In the genomic region with DNA sequence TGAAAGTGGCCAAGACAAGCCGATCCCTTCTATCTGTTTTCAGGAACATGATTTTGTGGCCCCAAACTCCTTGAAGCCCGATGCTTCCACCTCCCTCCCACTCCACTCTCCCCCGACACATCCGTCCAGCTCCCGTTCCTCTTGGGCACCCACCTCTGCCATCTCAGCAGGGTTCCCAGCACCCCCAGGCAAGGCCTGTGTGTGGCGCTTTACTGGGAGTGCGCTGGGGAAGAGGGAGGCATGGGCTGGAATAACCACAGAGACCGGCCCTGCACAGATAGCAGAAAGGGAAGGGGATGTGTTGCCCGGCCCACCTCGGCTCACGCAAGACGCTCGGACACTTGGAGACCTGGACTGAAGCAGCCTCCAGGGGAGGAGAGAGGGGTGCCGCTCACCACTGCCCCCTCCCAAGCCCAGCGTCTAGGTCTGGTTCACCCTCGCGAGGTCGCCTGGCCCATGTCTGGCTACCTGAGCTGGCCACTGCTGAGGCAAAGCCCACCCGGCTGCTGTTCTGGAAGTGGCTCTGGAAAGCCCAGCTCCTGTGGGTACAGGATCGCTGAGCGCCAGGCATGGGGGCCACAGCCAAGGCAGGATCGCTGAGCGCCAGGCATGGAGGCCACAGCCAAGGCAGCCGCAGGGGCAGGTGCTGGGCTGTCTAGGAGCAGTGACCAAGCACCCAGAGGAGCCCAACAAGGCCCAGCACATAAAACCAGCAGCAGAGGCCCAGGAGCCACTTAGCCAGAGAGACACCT, we compare ENCODE assay signal across 2 cellular contexts.
TF ChIP-seq lines count a peak whose summit lies in the region.

No MANE protein-coding gene starts in this region.

TF ChIP-seq in H1, 55 proteins besides CTCF, POLR2A, EP300 and RAD21:
- TF ChIP-seq CEBPB (IDR thresholded peaks at IDR 0.05; ENCODE audit: low read depth, low read length) (no peak), SP4 (IDR thresholded peaks at IDR 0.05; ENCODE audit: low read length) (no peak), TBP (IDR thresholded peaks at IDR 0.05; ENCODE audit: low read depth, low read length) (no peak)

TF ChIP-seq in HepG2, 621 proteins besides CTCF, POLR2A, EP300 and RAD21:
- no peak for TF ChIP-seq BRCA1 (CRISPR knock-in tag; IDR thresholded peaks at IDR 0.05)
- 0 out of 2 replicates have a peak, but pooled peaks have one; percentile 18 for TF ChIP-seq ZFX (CRISPR knock-in tag; IDR thresholded peaks at IDR 0.05; ENCODE audit: low read depth)
- TF ChIP-seq ARNTL (CRISPR knock-in tag; IDR thresholded peaks at IDR 0.05), result no peak
- no peak for TF ChIP-seq SAFB2 (CRISPR knock-in tag; IDR thresholded peaks at IDR 0.05; ENCODE audit: borderline replicate concordance, low read depth)
- no peak for TF ChIP-seq CEBPB (IDR thresholded peaks at IDR 0.05; ENCODE audit: borderline replicate concordance, low read depth, low read length)
- no peak for TF ChIP-seq YEATS4 (CRISPR knock-in tag; IDR thresholded peaks at IDR 0.05; ENCODE audit: borderline replicate concordance)
- TF ChIP-seq DR1 (CRISPR knock-in tag; IDR thresholded peaks at IDR 0.05), result no peak
- TF ChIP-seq, protein P1, sequence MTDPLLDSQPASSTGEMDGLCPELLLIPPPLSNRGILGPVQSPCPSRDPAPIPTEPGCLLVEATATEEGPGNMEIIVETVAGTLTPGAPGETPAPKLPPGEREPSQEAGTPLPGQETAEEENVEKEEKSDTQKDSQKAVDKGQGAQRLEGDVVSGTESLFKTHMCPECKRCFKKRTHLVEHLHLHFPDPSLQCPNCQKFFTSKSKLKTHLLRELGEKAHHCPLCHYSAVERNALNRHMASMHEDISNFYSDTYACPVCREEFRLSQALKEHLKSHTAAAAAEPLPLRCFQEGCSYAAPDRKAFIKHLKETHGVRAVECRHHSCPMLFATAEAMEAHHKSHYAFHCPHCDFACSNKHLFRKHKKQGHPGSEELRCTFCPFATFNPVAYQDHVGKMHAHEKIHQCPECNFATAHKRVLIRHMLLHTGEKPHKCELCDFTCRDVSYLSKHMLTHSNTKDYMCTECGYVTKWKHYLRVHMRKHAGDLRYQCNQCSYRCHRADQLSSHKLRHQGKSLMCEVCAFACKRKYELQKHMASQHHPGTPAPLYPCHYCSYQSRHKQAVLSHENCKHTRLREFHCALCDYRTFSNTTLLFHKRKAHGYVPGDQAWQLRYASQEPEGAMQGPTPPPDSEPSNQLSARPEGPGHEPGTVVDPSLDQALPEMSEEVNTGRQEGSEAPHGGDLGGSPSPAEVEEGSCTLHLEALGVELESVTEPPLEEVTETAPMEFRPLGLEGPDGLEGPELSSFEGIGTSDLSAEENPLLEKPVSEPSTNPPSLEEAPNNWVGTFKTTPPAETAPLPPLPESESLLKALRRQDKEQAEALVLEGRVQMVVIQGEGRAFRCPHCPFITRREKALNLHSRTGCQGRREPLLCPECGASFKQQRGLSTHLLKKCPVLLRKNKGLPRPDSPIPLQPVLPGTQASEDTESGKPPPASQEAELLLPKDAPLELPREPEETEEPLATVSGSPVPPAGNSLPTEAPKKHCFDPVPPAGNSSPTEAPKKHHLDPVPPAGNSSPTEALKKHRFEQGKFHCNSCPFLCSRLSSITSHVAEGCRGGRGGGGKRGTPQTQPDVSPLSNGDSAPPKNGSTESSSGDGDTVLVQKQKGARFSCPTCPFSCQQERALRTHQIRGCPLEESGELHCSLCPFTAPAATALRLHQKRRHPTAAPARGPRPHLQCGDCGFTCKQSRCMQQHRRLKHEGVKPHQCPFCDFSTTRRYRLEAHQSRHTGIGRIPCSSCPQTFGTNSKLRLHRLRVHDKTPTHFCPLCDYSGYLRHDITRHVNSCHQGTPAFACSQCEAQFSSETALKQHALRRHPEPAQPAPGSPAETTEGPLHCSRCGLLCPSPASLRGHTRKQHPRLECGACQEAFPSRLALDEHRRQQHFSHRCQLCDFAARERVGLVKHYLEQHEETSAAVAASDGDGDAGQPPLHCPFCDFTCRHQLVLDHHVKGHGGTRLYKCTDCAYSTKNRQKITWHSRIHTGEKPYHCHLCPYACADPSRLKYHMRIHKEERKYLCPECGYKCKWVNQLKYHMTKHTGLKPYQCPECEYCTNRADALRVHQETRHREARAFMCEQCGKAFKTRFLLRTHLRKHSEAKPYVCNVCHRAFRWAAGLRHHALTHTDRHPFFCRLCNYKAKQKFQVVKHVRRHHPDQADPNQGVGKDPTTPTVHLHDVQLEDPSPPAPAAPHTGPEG (CRISPR knock-in tag; IDR thresholded peaks at IDR 0.05), result no peak
- peak; percentile 72; the same call in 1 of the 2 replicates for TF ChIP-seq ZNF768 (CRISPR knock-in tag; IDR thresholded peaks at IDR 0.05)
- TF ChIP-seq, protein P2, sequence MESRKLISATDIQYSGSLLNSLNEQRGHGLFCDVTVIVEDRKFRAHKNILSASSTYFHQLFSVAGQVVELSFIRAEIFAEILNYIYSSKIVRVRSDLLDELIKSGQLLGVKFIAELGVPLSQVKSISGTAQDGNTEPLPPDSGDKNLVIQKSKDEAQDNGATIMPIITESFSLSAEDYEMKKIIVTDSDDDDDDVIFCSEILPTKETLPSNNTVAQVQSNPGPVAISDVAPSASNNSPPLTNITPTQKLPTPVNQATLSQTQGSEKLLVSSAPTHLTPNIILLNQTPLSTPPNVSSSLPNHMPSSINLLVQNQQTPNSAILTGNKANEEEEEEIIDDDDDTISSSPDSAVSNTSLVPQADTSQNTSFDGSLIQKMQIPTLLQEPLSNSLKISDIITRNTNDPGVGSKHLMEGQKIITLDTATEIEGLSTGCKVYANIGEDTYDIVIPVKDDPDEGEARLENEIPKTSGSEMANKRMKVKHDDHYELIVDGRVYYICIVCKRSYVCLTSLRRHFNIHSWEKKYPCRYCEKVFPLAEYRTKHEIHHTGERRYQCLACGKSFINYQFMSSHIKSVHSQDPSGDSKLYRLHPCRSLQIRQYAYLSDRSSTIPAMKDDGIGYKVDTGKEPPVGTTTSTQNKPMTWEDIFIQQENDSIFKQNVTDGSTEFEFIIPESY (CRISPR knock-in tag; IDR thresholded peaks at IDR 0.05), result peak; percentile 54; the same call in 1 of the 2 replicates
- TF ChIP-seq, protein P3, sequence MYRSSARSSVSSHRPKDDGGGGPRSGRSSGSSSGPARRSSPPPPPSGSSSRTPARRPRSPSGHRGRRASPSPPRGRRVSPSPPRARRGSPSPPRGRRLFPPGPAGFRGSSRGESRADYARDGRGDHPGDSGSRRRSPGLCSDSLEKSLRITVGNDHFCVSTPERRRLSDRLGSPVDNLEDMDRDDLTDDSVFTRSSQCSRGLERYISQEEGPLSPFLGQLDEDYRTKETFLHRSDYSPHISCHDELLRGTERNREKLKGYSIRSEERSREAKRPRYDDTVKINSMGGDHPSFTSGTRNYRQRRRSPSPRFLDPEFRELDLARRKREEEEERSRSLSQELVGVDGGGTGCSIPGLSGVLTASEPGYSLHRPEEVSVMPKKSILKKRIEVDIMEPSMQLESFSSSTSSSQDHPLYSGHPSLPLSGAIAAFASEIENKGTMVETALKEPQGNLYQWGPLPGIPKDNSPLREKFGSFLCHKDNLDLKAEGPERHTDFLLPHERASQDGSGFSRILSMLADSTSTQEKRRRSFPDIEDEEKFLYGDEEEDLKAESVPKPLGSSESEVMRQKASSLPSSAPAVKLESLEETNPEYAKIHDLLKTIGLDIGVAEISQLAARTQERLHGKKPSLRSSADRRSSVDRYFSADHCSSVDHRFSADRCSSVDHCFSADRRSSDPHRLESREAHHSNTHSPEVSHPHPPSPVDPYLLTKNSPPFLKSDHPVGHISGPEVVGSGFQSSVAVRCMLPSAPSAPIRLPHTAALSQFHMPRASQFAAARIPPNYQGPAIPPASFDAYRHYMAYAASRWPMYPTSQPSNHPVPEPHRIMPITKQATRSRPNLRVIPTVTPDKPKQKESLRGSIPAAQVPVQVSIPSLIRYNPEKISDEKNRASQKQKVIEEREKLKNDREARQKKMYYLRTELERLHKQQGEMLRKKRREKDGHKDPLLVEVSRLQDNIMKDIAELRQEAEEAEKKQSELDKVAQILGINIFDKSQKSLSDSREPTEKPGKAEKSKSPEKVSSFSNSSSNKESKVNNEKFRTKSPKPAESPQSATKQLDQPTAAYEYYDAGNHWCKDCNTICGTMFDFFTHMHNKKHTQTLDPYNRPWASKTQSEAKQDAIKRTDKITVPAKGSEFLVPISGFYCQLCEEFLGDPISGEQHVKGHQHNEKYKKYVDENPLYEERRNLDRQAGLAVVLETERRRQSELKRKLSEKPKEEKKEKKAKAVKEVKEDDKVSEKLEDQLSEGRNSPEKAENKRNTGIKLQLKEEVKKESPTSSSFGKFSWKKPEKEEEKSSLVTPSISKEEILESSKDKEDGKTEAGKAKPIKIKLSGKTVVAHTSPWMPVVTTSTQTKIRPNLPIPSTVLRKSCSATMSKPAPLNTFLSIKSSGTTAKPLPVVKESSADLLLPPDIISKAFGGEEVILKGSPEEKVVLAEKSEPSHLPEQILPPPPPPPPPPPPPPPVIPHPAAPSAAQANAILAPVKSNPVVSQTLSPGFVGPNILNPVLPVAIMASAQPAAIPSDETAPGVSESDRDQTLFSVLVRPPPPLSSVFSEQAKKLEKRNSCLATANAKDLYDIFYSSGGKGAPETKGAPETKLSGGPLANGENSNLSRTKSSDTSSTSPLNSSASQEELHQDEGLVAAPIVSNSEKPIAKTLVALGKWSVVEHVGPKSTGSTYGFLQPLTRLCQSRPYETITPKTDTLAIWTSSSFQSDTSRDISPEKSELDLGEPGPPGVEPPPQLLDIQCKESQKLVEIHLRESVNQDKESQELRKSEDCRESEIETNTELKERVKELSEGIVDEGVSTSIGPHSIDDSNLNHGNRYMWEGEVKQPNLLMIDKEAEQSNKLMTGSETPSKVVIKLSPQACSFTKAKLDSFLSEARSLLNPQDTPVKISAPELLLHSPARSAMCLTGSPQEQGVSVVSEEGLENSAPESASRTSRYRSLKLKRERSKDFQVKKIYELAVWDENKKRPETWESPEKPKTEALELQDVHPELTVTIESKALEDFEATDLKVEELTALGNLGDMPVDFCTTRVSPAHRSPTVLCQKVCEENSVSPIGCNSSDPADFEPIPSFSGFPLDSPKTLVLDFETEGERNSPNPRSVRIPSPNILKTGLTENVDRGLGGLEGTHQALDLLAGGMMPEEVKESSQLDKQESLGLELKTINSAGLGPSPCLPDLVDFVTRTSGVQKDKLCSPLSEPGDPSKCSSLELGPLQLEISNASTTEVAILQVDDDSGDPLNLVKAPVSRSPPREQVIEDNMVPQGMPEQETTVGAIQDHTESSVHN (CRISPR knock-in tag; IDR thresholded peaks at IDR 0.05), result no peak
- TF ChIP-seq, protein P4, sequence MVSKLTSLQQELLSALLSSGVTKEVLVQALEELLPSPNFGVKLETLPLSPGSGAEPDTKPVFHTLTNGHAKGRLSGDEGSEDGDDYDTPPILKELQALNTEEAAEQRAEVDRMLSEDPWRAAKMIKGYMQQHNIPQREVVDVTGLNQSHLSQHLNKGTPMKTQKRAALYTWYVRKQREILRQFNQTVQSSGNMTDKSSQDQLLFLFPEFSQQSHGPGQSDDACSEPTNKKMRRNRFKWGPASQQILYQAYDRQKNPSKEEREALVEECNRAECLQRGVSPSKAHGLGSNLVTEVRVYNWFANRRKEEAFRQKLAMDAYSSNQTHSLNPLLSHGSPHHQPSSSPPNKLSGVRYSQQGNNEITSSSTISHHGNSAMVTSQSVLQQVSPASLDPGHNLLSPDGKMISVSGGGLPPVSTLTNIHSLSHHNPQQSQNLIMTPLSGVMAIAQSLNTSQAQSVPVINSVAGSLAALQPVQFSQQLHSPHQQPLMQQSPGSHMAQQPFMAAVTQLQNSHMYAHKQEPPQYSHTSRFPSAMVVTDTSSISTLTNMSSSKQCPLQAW (CRISPR knock-in tag; IDR thresholded peaks at IDR 0.05), result peak; percentile 55; the same call in 1 of the 2 replicates
- peak; percentile 45 for TF ChIP-seq STAG1 (CRISPR knock-in tag; IDR thresholded peaks at IDR 0.05)
